7 cellular contexts compared by ENCODE assay signal in the genomic region with DNA sequence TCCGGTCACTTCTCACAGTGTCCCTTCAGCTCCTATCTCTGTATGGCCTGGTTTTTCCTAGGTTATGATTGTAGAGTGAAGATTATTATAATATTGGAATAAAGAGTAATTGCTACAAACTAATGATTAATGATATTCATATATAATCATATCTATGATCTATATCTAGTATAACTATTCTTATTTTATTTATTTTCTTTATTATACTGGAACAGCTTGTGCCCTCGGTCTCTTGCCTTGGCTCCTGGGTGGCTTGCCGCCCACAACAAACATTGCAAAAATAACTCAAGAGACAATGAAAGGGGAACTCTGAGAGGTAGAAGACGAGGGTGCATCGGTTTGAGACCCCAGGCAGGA. TPM values are rescaled to one million over a fixed set of nuclear protein-coding genes. Genes with fewer than 3 reads are reported as not detected.
DNase-seq lines count a peak whose midpoint lies in the region; ATAC-seq and TF ChIP-seq lines count a peak whose summit lies in the region.
"Not testable (repeated sequence)": the region's sequence is repeated elsewhere in the genome, so short reads cannot be mapped to it uniquely, and the experiment has no call there.

No MANE protein-coding gene starts in this region.

- not testable (repeated sequence) for H3K36me3 Mint-ChIP-seq in activated T-cell treated with anti-CD3 and anti-CD28 coated beads, Interleukin-2, amount 50 U/mL, for 24 hours (ENCODE audit: low read depth); MCF 10A (ENCODE audit: insufficient read depth, unreplicated experiment); natural killer cell treated with Interleukin-12 subunit alpha and Interleukin-12 subunit beta and Interleukin-15 and Interleukin-18, amount 100 ng/mL, for 72 hours

- H3K4me3 Mint-ChIP-seq in activated T-cell treated with anti-CD3 and anti-CD28 coated beads, Interleukin-2, amount 50 U/mL, for 24 hours, result peak overlapping the region; percentile 78
- H3K4me3 Mint-ChIP-seq in MCF 10A (ENCODE audit: unreplicated experiment), result peak overlapping the region; percentile 84
- peak overlapping the region; percentile 91 for H3K4me3 Mint-ChIP-seq in natural killer cell treated with Interleukin-12 subunit alpha and Interleukin-12 subunit beta and Interleukin-15 and Interleukin-18, amount 100 ng/mL, for 72 hours

- not testable (repeated sequence) for H3K9me3 ChIP-seq in Panc1 (ENCODE audit: control insufficient read depth, insufficient read depth, low read depth, low read length); heart left ventricle; spleen

- not testable (repeated sequence) for DNase-seq in GM06990 (ENCODE audit: extremely low read depth, insufficient read length); Panc1 (ENCODE audit: low read depth, low spot score); activated T-cell treated with anti-CD3 and anti-CD28 coated beads, Interleukin-2, amount 50 U/mL, for 24 hours; MCF 10A (ENCODE audit: unreplicated experiment); heart left ventricle; natural killer cell treated with Interleukin-12 subunit alpha and Interleukin-12 subunit beta and Interleukin-15 and Interleukin-18, amount 100 ng/mL, for 72 hours (ENCODE audit: low spot score); spleen

- intact Hi-C loops in Panc1 (cut with micrococcal nuclease; ENCODE audit: unreplicated experiment); MCF 10A (cut with micrococcal nuclease); spleen (cut with DNase I; ENCODE audit: low total_unique reads): not testable (repeated sequence)
- intact Hi-C loops in heart left ventricle (cut with DNase I), result loop anchor here in 2 of 10 donors (5.0 kb wide), 2 partner anchors 203 to 208 kb away; no protein-coding TSS in a partner anchor

- 61 to 68% (median 62%) methylated on average over 5 of the region's 5 CpGs for WGBS in heart left ventricle, 4 donors
- WGBS in spleen, 5 donors, result 50 to 59% (median 55%) methylated on average over 5 of the region's 5 CpGs

- POLR2A ChIA-PET in Panc1 (lab: Charles Lee), result interaction anchor here (0.7 kb wide), 1 partner anchor 134 kb away, joined by 3 read pairs; no protein-coding TSS in a partner anchor
- POLR2A ChIA-PET in MCF 10A (lab: Yijun Ruan, JAX), result not testable (repeated sequence)

- not testable (repeated sequence) for ATAC-seq in Panc1; heart left ventricle; natural killer cell treated with Interleukin-12 subunit alpha and Interleukin-12 subunit beta and Interleukin-15 and Interleukin-18, amount 100 ng/mL, for 72 hours

- H3K27me3 Mint-ChIP-seq in activated T-cell treated with anti-CD3 and anti-CD28 coated beads, Interleukin-2, amount 50 U/mL, for 24 hours; natural killer cell treated with Interleukin-12 subunit alpha and Interleukin-12 subunit beta and Interleukin-15 and Interleukin-18, amount 100 ng/mL, for 72 hours: not testable (repeated sequence)
- peaks cover 14% of the 10 kb centered on the region for H3K27me3 Mint-ChIP-seq in MCF 10A (ENCODE audit: insufficient read depth, unreplicated experiment)

- not testable (repeated sequence) for H3K36me3 ChIP-seq in GM06990 (ENCODE audit: control insufficient read depth, insufficient read depth, low read length); Panc1 (ENCODE audit: control insufficient read depth, insufficient read depth, low read length); heart left ventricle; spleen

- not testable (repeated sequence) for BruUV-seq in Panc1 (replicated peaks; lab: Mats Ljungman, UMichigan); MCF 10A (replicated peaks; lab: Mats Ljungman, UMichigan)

- H3K4me1 Mint-ChIP-seq in activated T-cell treated with anti-CD3 and anti-CD28 coated beads, Interleukin-2, amount 50 U/mL, for 24 hours (ENCODE audit: low read depth), result peaks cover 63% of the 10 kb centered on the region
- H3K4me1 Mint-ChIP-seq in MCF 10A (ENCODE audit: insufficient read depth, unreplicated experiment), result peaks cover 14% of the 10 kb centered on the region
- peaks cover 16 to 17% of the 10 kb centered on the region in 2 donors for H3K4me1 Mint-ChIP-seq in natural killer cell treated with Interleukin-12 subunit alpha and Interleukin-12 subunit beta and Interleukin-15 and Interleukin-18, amount 100 ng/mL, for 72 hours (ENCODE audit: low read depth in 2 of 2)

- not testable (repeated sequence) for H3K27ac ChIP-seq in Panc1 (ENCODE audit: low read length)
- H3K27ac ChIP-seq in heart left ventricle (peak overlapping the region in 8 of 12 donors; percentile 70 to 95 (median 86)), spleen (peak overlapping the region; percentile 88 to 99 (median 96))

- TF ChIP-seq POLR2A in heart left ventricle (IDR thresholded peaks at IDR 0.05); spleen (IDR thresholded peaks at IDR 0.05): not testable (repeated sequence)

- not testable (repeated sequence) for H3K27me3 ChIP-seq in GM06990 (replicated peaks; ENCODE audit: control insufficient read depth, insufficient read depth, low read length); Panc1 (ENCODE audit: control insufficient read depth, insufficient read depth, low read length); heart left ventricle; spleen (replicated peaks in 1 of 7)

- H3K27ac Mint-ChIP-seq in activated T-cell treated with anti-CD3 and anti-CD28 coated beads, Interleukin-2, amount 50 U/mL, for 24 hours, result peak overlapping the region; percentile 95
- peak overlapping the region; percentile 90 for H3K27ac Mint-ChIP-seq in MCF 10A (ENCODE audit: low read depth, unreplicated experiment)
- H3K27ac Mint-ChIP-seq in natural killer cell treated with Interleukin-12 subunit alpha and Interleukin-12 subunit beta and Interleukin-15 and Interleukin-18, amount 100 ng/mL, for 72 hours, result peak overlapping the region; percentile 88 to 93

- CTCF ChIA-PET in Panc1 (lab: Charles Lee); MCF 10A (lab: Yijun Ruan, JAX): not testable (repeated sequence)

- not testable (repeated sequence) for TF ChIP-seq CTCF in GM06990 (IDR thresholded peaks at IDR 0.05; ENCODE audit: insufficient read depth, low read length, poor library complexity, severe bottlenecking); MCF 10A (IDR thresholded peaks at IDR 0.05; ENCODE audit: unreplicated experiment)
- TF ChIP-seq CTCF in Panc1 (IDR thresholded peaks at IDR 0.05), result peak; percentile 2
- peak in 2 of 12 donors; percentile 12 to 15 for TF ChIP-seq CTCF in heart left ventricle (IDR thresholded peaks at IDR 0.05)
- peak in 5 of 11 experiments; percentile 12 to 65 (median 53) for TF ChIP-seq CTCF in spleen (IDR thresholded peaks at IDR 0.05 in 8 of 11, conservative IDR thresholded peaks at IDR 0.05 in 3 of 11)

- H3K4me3 ChIP-seq in GM06990 (replicated peaks; ENCODE audit: low read depth, low read length) (peak overlapping the region; percentile 66), Panc1 (ENCODE audit: low read depth in 2 of 2, low read length in 2 of 2) (peak overlapping the region; percentile 64 to 89; a peak in 3 of 4 replicates), heart left ventricle (peak overlapping the region in 10 of 12 donors; percentile 66 to 87 (median 80)), spleen (peak overlapping the region; percentile 52 to 88 (median 62))

- H3K9me3 Mint-ChIP-seq in activated T-cell treated with anti-CD3 and anti-CD28 coated beads, Interleukin-2, amount 50 U/mL, for 24 hours; MCF 10A (ENCODE audit: unreplicated experiment); natural killer cell treated with Interleukin-12 subunit alpha and Interleukin-12 subunit beta and Interleukin-15 and Interleukin-18, amount 100 ng/mL, for 72 hours: not testable (repeated sequence)

- H3K4me1 ChIP-seq in Panc1 (ENCODE audit: control insufficient read depth, insufficient read depth, low read length), result not testable (repeated sequence)
- H3K4me1 ChIP-seq in heart left ventricle (peaks cover 0 to 12% (median under 1%) of the 10 kb centered on the region in 12 donors), spleen (peaks cover 0 to 15% (median 9%) of the 10 kb centered on the region in 6 donors)

- in situ Hi-C loops in Panc1 (cut with HindIII; ENCODE audit: low pct_unique_long_range_greater_than_20kb, low sequenced_read_pairs), result not testable (repeated sequence)

RNA-seq across cellular contexts. Expression of gene TRIM69, which starts 48.6 kb away (rescaled TPM):
- 16.7 TPM for total RNA-seq in Panc1 (2021; ENCODE audit: unreplicated experiment)
- polyA plus RNA-seq in Panc1 (2012; ENCODE audit: insufficient read length), result 14.9 TPM
- 8.2 and 12.2 TPM in 2 replicates for total RNA-seq in MCF 10A (2022)
- 100 to 1,000 TPM in 1 of 9 donors, 10 to 100 TPM in 8; 32.6 to 122 (median 60.7) TPM for total RNA-seq in heart left ventricle
- polyA plus RNA-seq in heart left ventricle, result 10 to 100 TPM; 39.1 to 53.9 TPM
- 10 to 100 TPM; 28.8 to 33.9 TPM for total RNA-seq in natural killer cell treated with Interleukin-12 subunit alpha and Interleukin-12 subunit beta and Interleukin-15 and Interleukin-18, amount 100 ng/mL, for 72 hours
- 10 to 100 TPM; 24.7 to 54.9 (median 46.9) TPM for total RNA-seq in spleen
- 10 to 100 TPM; 16.4 to 44.5 (median 22.3) TPM for polyA plus RNA-seq in spleen
